ENCODE assay signal across 22 cellular contexts in the genomic region with DNA sequence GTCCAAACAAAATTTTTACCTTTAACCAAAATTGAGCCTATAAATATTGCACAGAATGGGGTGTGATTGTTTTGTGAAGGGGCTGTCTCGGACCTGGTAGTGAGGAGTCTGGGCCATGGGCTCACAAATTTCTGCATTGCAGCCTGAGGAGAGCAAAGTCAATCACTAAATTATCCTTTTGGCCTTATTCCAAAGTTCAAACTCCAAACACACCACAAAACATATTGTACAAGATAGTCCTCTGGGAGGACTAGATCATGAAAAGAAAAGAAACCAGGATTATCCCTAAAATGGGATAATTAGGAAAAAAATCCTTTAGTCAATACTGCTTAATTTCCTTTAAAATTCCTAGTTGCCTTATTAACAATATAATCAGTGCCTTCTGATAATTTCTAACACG.
"Had no signal": no experiment of that assay in that cellular context is flagged by ENCODE, and none has a peak within 500 bp of the region (broad histone marks: within the 10 kb centered on the region; RNA-seq: fewer than 3 reads in every experiment).

No MANE protein-coding gene starts in this region.

- H3K36me3 Mint-ChIP-seq: natural killer cell treated with Interleukin-12 subunit alpha and Interleukin-12 subunit beta and Interleukin-15 and Interleukin-18, amount 100 ng/mL, for 72 hours had no signal

- H3K4me3 Mint-ChIP-seq: activated T-helper 1 cell treated with anti-CD3 and anti-CD28 coated beads, Interleukin-12 subunit alpha, Interleukin-12 subunit beta, Interleukin-2, Interleukin-4 antibody, amounts not matched to agents 30 ng/mL and 10 ng/mL and 1 ng/mL, durations not matched to agents 14 hours and 24 hours and 36 hours; immature natural killer cell; natural killer cell treated with Interleukin-12 subunit alpha and Interleukin-12 subunit beta and Interleukin-15 and Interleukin-18, amount 100 ng/mL, for 72 hours; stimulated activated naive B cell treated with anti-CD40 and anti-IgM and Interleukin-4, amounts not matched to agents 10 μg/mL and 1 μg/mL and 100 μg/mL, for 72 hours had no signal

- DNase-seq: activated CD4-positive, alpha-beta T cell treated with anti-CD3 and anti-CD28 coated beads for 4 hours; activated CD4-positive, alpha-beta T cell treated with anti-CD3 and anti-CD28 coated beads, Interleukin-2, amount 50 U/mL, for 4 hours; activated CD8-positive, alpha-beta memory T cell treated with anti-CD3 and anti-CD28 coated beads for 24 hours; activated gamma-delta T cell treated with Interleukin-2 at 50 U/mL for 16 hours; activated naive CD4-positive, alpha-beta T cell treated with anti-CD3 and anti-CD28 coated beads, Interleukin-2, amount 50 U/mL, for 16 hours; amygdala; central memory CD4-positive, alpha-beta T cell; heart left ventricle; hypothalamus; immature natural killer cell; left ventricle myocardium inferior; mesendoderm; stimulated activated CD4-positive, alpha-beta T cell treated with anti-CD3 and anti-CD28 coated beads, Interleukin-15, amount 100 ng/mL, for 24 hours; stimulated activated CD4-positive, alpha-beta T cell treated with anti-CD3 and anti-CD28 coated beads, Interleukin-2, amount 100 ng/mL, for 24 hours; stimulated activated naive B cell treated with anti-CD40 and anti-IgM and Interleukin-4, amounts not matched to agents 10 μg/mL and 1 μg/mL and 100 μg/mL, for 72 hours; stomach; thyroid gland; upper lobe of left lung had no signal

- FAIRE-seq: endothelial cell of umbilical vein, TTC549 had no signal

- H3K9me3 Mint-ChIP-seq: activated T-helper 1 cell treated with anti-CD3 and anti-CD28 coated beads, Interleukin-12 subunit alpha, Interleukin-12 subunit beta, Interleukin-2, Interleukin-4 antibody, amounts not matched to agents 30 ng/mL and 10 ng/mL and 1 ng/mL, durations not matched to agents 14 hours and 24 hours and 36 hours; natural killer cell treated with Interleukin-12 subunit alpha and Interleukin-12 subunit beta and Interleukin-15 and Interleukin-18, amount 100 ng/mL, for 72 hours; stimulated activated naive B cell treated with anti-CD40 and anti-IgM and Interleukin-4, amounts not matched to agents 10 μg/mL and 1 μg/mL and 100 μg/mL, for 72 hours had no signal

- H3K27ac Mint-ChIP-seq: activated T-helper 1 cell treated with anti-CD3 and anti-CD28 coated beads, Interleukin-12 subunit alpha, Interleukin-12 subunit beta, Interleukin-2, Interleukin-4 antibody, amounts not matched to agents 30 ng/mL and 10 ng/mL and 1 ng/mL, durations not matched to agents 14 hours and 24 hours and 36 hours; immature natural killer cell; natural killer cell treated with Interleukin-12 subunit alpha and Interleukin-12 subunit beta and Interleukin-15 and Interleukin-18, amount 100 ng/mL, for 72 hours; stimulated activated naive B cell treated with anti-CD40 and anti-IgM and Interleukin-4, amounts not matched to agents 10 μg/mL and 1 μg/mL and 100 μg/mL, for 72 hours had no signal

- ATAC-seq: heart left ventricle; natural killer cell treated with Interleukin-12 subunit alpha and Interleukin-12 subunit beta and Interleukin-15 and Interleukin-18, amount 100 ng/mL, for 72 hours; stimulated activated naive B cell treated with anti-CD40 and anti-IgM and Interleukin-4, amounts not matched to agents 10 μg/mL and 1 μg/mL and 100 μg/mL, for 72 hours had no signal
